Comparison of ENCODE assay signal across 8 cellular contexts in the genomic region with DNA sequence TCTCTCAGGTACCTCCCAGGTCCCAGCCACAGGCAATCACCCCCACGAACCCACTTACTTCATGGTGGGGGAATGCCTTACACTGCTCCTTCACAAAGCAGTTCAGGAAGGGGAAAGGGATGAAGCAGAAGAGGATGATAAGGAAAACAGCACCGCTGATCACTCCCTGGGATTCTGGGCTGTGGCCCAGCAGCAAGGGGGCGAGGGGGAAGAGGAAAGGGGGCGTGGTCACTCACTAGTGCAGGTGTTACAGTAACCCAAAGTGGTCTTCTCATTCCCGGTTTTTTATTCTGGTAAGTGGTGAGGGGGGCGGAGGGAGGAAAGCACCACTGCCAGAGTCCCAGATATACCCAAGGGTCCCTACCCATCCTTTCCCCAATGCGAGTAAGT. TPM values are rescaled to one million over a fixed set of nuclear protein-coding genes. Genes with fewer than 3 reads are reported as not detected.
DNase-seq lines count a peak whose midpoint lies in the region; ATAC-seq and TF ChIP-seq lines count a peak whose summit lies in the region.

No MANE protein-coding gene starts in this region.

- POLR2A ChIA-PET in CD8-positive, alpha-beta memory T cell (lab: Charles Lee): interaction anchor here (2.3 kb wide), 1 partner anchor 20 kb away, joined by 11 read pairs; a partner anchor contains a TSS

- DNase-seq in CD8-positive, alpha-beta memory T cell: no peak
- DNase-seq in NT2/D1 (ENCODE audit: low read depth, low spot score) (no peak), endothelial cell (ENCODE audit: low spot score) (no peak), osteoblast (ENCODE audit: insufficient read length, low spot score, missing footprints) (no peak), NCI-H345 (lab: John Stamatoyannopoulos, UW) (no peak)
- no peak for DNase-seq in stimulated activated CD8-positive, alpha-beta memory T cell treated with anti-CD3 and anti-CD28 coated beads, Interleukin-4, amount 100 ng/mL, for 48 hours
- DNase-seq in stimulated activated CD4-positive, alpha-beta T cell treated with anti-CD3 and anti-CD28 coated beads, Interleukin-2, amount 100 ng/mL, for 24 hours: no peak

- peak overlapping the region; percentile 92 for H3K9ac ChIP-seq in NT2/D1 (ENCODE audit: insufficient read length, low read depth)

- H3K27me3 Mint-ChIP-seq in CD8-positive, alpha-beta memory T cell: no peaks in the 10 kb centered on the region
- peaks cover 9% of the 10 kb centered on the region for H3K27me3 Mint-ChIP-seq in endothelial cell (ENCODE audit: unreplicated experiment)

- no peaks in the 10 kb centered on the region for H3K9me3 ChIP-seq in CD8-positive, alpha-beta memory T cell (ENCODE audit: low read length)
- H3K9me3 ChIP-seq in NT2/D1 (ENCODE audit: insufficient read depth, low read length) (peaks cover 5% of the 10 kb centered on the region; the same call in 1 of the 2 replicates), osteoblast (ENCODE audit: low read depth, low read length) (no peaks in the 10 kb centered on the region)

- no peak for ATAC-seq in HG03108 (IDR thresholded peaks at IDR 0.05; ENCODE audit: unreplicated experiment)

- peak overlapping the region; percentile 97 for H2AFZ ChIP-seq in osteoblast (ENCODE audit: low read length)

- peaks cover 36 to 62% (median 55%) of the 10 kb centered on the region in 3 donors for H3K4me1 Mint-ChIP-seq in CD8-positive, alpha-beta memory T cell
- H3K4me1 Mint-ChIP-seq in endothelial cell (ENCODE audit: unreplicated experiment): peaks cover 29% of the 10 kb centered on the region

- H3K4me3 ChIP-seq in CD8-positive, alpha-beta memory T cell (ENCODE audit: low read length): peak overlapping the region; percentile 97
- H3K4me3 ChIP-seq in NT2/D1 (ENCODE audit: insufficient read length, low read depth): peak overlapping the region; percentile 78
- peak overlapping the region; percentile 91 for H3K4me3 ChIP-seq in osteoblast (ENCODE audit: insufficient read depth, low read length)

- peak overlapping the region; percentile 95 for H3K27ac ChIP-seq in CD8-positive, alpha-beta memory T cell (ENCODE audit: low read depth, low read length)
- peak overlapping the region; percentile 95 for H3K27ac ChIP-seq in osteoblast (ENCODE audit: low read depth, low read length)

- peaks cover 19% of the 10 kb centered on the region for H3K79me2 ChIP-seq in osteoblast (ENCODE audit: insufficient read depth, low read length)

- TF ChIP-seq CTCF in endothelial cell (IDR thresholded peaks at IDR 0.05; ENCODE audit: unreplicated experiment) (no peak), osteoblast (IDR thresholded peaks at IDR 0.05; ENCODE audit: extremely low read depth, low read depth, low read length) (no peak)

- H3K4me3 Mint-ChIP-seq in CD8-positive, alpha-beta memory T cell: peak overlapping the region; percentile 88 to 99 (median 98)
- H3K4me3 Mint-ChIP-seq in endothelial cell (ENCODE audit: unreplicated experiment): peak overlapping the region; percentile 93

- H3K4me1 ChIP-seq in CD8-positive, alpha-beta memory T cell (ENCODE audit: insufficient read depth, low read length): peaks cover 30% of the 10 kb centered on the region
- H3K4me1 ChIP-seq in NT2/D1 (ENCODE audit: insufficient read depth, insufficient read length): peaks cover 10% of the 10 kb centered on the region
- H3K4me1 ChIP-seq in osteoblast (ENCODE audit: insufficient read depth, low read length): peaks cover 14% of the 10 kb centered on the region

- peaks cover 0 to 39% (median 17%) of the 10 kb centered on the region in 3 donors for H3K36me3 Mint-ChIP-seq in CD8-positive, alpha-beta memory T cell
- peaks cover 34% of the 10 kb centered on the region for H3K36me3 Mint-ChIP-seq in endothelial cell (ENCODE audit: low read depth, unreplicated experiment)

- no peaks in the 10 kb centered on the region for H4K20me1 ChIP-seq in osteoblast (ENCODE audit: insufficient read depth, low read length)

- H3K36me3 ChIP-seq in CD8-positive, alpha-beta memory T cell (ENCODE audit: insufficient read depth, low read length): peaks cover 10% of the 10 kb centered on the region
- H3K36me3 ChIP-seq in NT2/D1 (ENCODE audit: insufficient read depth, insufficient read length, low read length): peaks cover 33% of the 10 kb centered on the region
- peaks cover 25% of the 10 kb centered on the region for H3K36me3 ChIP-seq in osteoblast (ENCODE audit: insufficient read depth, low read length)

- CTCF ChIA-PET in CD8-positive, alpha-beta memory T cell (lab: Charles Lee): interaction anchor here (2.1 kb wide), 1 partner anchor 10 kb away, joined by 5 read pairs; no protein-coding TSS in a partner anchor

- H3K27me3 ChIP-seq in CD8-positive, alpha-beta memory T cell (ENCODE audit: insufficient read depth, low read length, poor library complexity, severe bottlenecking): no peaks in the 10 kb centered on the region
- no peaks in the 10 kb centered on the region for H3K27me3 ChIP-seq in NT2/D1 (ENCODE audit: insufficient read depth, insufficient read length)
- no peaks in the 10 kb centered on the region for H3K27me3 ChIP-seq in osteoblast (ENCODE audit: insufficient read depth, low read length)

- peak overlapping the region in 7 of 8 donors; percentile 33 to 100 (median 96) for H3K27ac Mint-ChIP-seq in CD8-positive, alpha-beta memory T cell
- H3K27ac Mint-ChIP-seq in endothelial cell (ENCODE audit: unreplicated experiment): peak overlapping the region; percentile 97

- H3K9me3 Mint-ChIP-seq in CD8-positive, alpha-beta memory T cell: no peaks in the 10 kb centered on the region
- no peaks in the 10 kb centered on the region for H3K9me3 Mint-ChIP-seq in endothelial cell (ENCODE audit: unreplicated experiment)

- H3K4me2 ChIP-seq in osteoblast (ENCODE audit: insufficient read depth, low read length): peak overlapping the region; percentile 79

RNA-seq across cellular contexts. Expression of a gene that starts 0.7 kb away (rescaled TPM):
- total RNA-seq in CD8-positive, alpha-beta memory T cell: 10 to 100 TPM; 69.7 to 78.6 TPM
- 45.7 TPM for polyA plus RNA-seq in CD8-positive, alpha-beta memory T cell
- total RNA-seq in endothelial cell (ENCODE audit: unreplicated experiment) (53.2 TPM), osteoblast (20.3 and 22.1 TPM in 2 replicates)

RNA-seq across cellular contexts. Expression of a gene that starts 6.2 kb away (rescaled TPM):
- total RNA-seq in CD8-positive, alpha-beta memory T cell: 10 to 100 TPM; 26.3 to 26.5 TPM
- polyA plus RNA-seq in CD8-positive, alpha-beta memory T cell: 9.9 TPM
- total RNA-seq in endothelial cell (ENCODE audit: unreplicated experiment) (11.7 TPM), osteoblast (5.0 and 6.2 TPM in 2 replicates)

RNA-seq across cellular contexts. Expression of a gene that starts 16.3 kb away (rescaled TPM):
- total RNA-seq in CD8-positive, alpha-beta memory T cell: 10 to 100 TPM; 35.5 to 38.4 TPM
- 21.8 TPM for polyA plus RNA-seq in CD8-positive, alpha-beta memory T cell
- total RNA-seq in endothelial cell (ENCODE audit: unreplicated experiment) (13.6 TPM), osteoblast (5.0 and 8.7 TPM in 2 replicates)

RNA-seq across cellular contexts. Expression of a gene that starts 20.4 kb away (rescaled TPM):
- 10 to 100 TPM; 26.8 to 29.1 TPM for total RNA-seq in CD8-positive, alpha-beta memory T cell
- 14.6 TPM for polyA plus RNA-seq in CD8-positive, alpha-beta memory T cell
- 33.6 TPM for total RNA-seq in endothelial cell (ENCODE audit: unreplicated experiment)
- total RNA-seq in osteoblast: 20.6 and 22.8 TPM in 2 replicates

RNA-seq across cellular contexts. Expression of a gene that starts 33.3 kb away (rescaled TPM):
- total RNA-seq in CD8-positive, alpha-beta memory T cell: 10 to 100 TPM; 25.3 to 26.0 TPM
- 51.5 TPM for polyA plus RNA-seq in CD8-positive, alpha-beta memory T cell
- total RNA-seq in endothelial cell (ENCODE audit: unreplicated experiment): 32.7 TPM
- 35.1 and 37.1 TPM in 2 replicates for total RNA-seq in osteoblast
